In genomic region chr10:93475227-93475626, GRCh38 we compare ENCODE assay signal across 18 cellular contexts. TPM values are rescaled to one million over a fixed set of nuclear protein-coding genes. Genes with fewer than 3 reads are reported as not detected.
DNase-seq lines count a peak whose midpoint lies in the region; ATAC-seq, FAIRE-seq and TF ChIP-seq lines count a peak whose summit lies in the region.
"Had no signal": no experiment of that assay in that cellular context is flagged by ENCODE, and none has a peak within 500 bp of the region (broad histone marks: within the 10 kb centered on the region; RNA-seq: fewer than 3 reads in every experiment).

No MANE protein-coding gene starts in this region.

- no peak for DNase-seq in HCT116 (ENCODE audit: low read depth, low spot score)
- no peak for DNase-seq in SJSA1 (ENCODE audit: low read depth in 1 of 2, low spot score in 2 of 2)
- DNase-seq in keratinocyte (ENCODE audit: low read depth, low spot score) = no peak
- no peak for DNase-seq in smooth muscle cell (lab: John Stamatoyannopoulos, UW; ENCODE audit: unreplicated experiment)
- DNase-seq in endothelial cell (ENCODE audit: low spot score) = no peak
- DNase-seq in HuH-7 (ENCODE audit: low spot score) = no peak
- no peak for DNase-seq in activated effector memory CD4-positive, alpha-beta T cell treated with Interleukin-2 at 50 U/mL for 16 hours
- DNase-seq in germinal center (ENCODE audit: low spot score) = no peak
- DNase-seq: activated CD4-positive, alpha-beta memory T cell treated with anti-CD3 and anti-CD28 coated beads, Interleukin-2, amount 10 ng/mL, durations not matched to agents 7 days and 5 days; amniotic stem cell; GOT3; MM.1S; NCI-H2107; right lobe of liver had no signal

- H3K36me3 ChIP-seq in HCT116 (ENCODE audit: control insufficient read depth in 1 of 2, insufficient read depth in 2 of 2, low read length in 2 of 2) (peaks cover 0 to 38% of the 10 kb centered on the region in 2 experiments; a peak in 1 of 4 replicates), SJSA1 (peaks cover 75% of the 10 kb centered on the region), keratinocyte (ENCODE audit: control insufficient read depth in 2 of 2, extremely low read depth in 1 of 2, insufficient read depth in 2 of 2, low read length in 2 of 2) (peaks cover 12 to 36% of the 10 kb centered on the region in 2 experiments), smooth muscle cell (ENCODE audit: low read depth) (no peaks in the 10 kb centered on the region)
- H3K36me3 ChIP-seq: BLaER1 treated with 17β-estradiol and CSF1 and Interleukin-3, amounts not matched to agents 10 nM and 100 nM; right lobe of liver had no signal

- CTCF ChIA-PET in HCT116 (lab: Charles Lee) = interaction anchor here (1.0 to 2.1 kb wide), 4 partner anchors 8 to 99 kb away, joined by 3 to 7 read pairs (median 4); partner anchors contain the start of gene MYOF

- peaks cover 17% of the 10 kb centered on the region for H3F3A ChIP-seq in smooth muscle cell (ENCODE audit: low read depth)

- intact Hi-C loops in HCT116 (cut with micrococcal nuclease) = no loop called here

- FAIRE-seq in keratinocyte (lab: Jason Lieb, UNC) = peak; percentile 13
- FAIRE-seq: colon had no signal

- BruUV-seq in HCT116 (replicated peaks; lab: Mats Ljungman, UMichigan) = no TSS peak

- H3K4me1 ChIP-seq in HCT116 (ENCODE audit: control insufficient read depth in 1 of 2, insufficient read depth in 2 of 2, low read length in 2 of 2) (peaks cover 86 to 99% of the 10 kb centered on the region in 2 experiments), SJSA1 (replicated peaks) (peaks cover 93% of the 10 kb centered on the region), keratinocyte (ENCODE audit: control insufficient read depth, extremely low read depth, insufficient read depth, low read length) (peaks cover 87% of the 10 kb centered on the region), smooth muscle cell (ENCODE audit: low read depth) (peaks cover 26% of the 10 kb centered on the region)
- H3K4me1 ChIP-seq: right lobe of liver had no signal

- TF ChIP-seq POLR2A in HCT116 (IDR thresholded peaks at IDR 0.05; ENCODE audit: borderline replicate concordance, extremely low read depth, insufficient read depth, insufficient read length) = no peak

- H3K27ac Mint-ChIP-seq in endothelial cell (ENCODE audit: unreplicated experiment) = no peak overlapping the region
- H3K27ac Mint-ChIP-seq: activated CD4-positive, alpha-beta memory T cell treated with anti-CD3 and anti-CD28 coated beads, Interleukin-2, amount 10 ng/mL, durations not matched to agents 7 days and 5 days; activated T-helper 17 cell treated with anti-CD3 and anti-CD28 coated beads, Interleukin-2, amount 50 U/mL, for 72 hours had no signal

- H3K9ac ChIP-seq in HCT116 (ENCODE audit: low read length) (peak overlapping the region; percentile 69), keratinocyte (ENCODE audit: control insufficient read depth, extremely low read depth, insufficient read depth, low read length) (peak overlapping the region; percentile 73), smooth muscle cell (ENCODE audit: low read depth) (no peak overlapping the region)
- H3K9ac ChIP-seq: BLaER1 treated with 17β-estradiol and CSF1 and Interleukin-3, amounts not matched to agents 10 nM and 100 nM had no signal

- H3K9me1 ChIP-seq in keratinocyte (ENCODE audit: control insufficient read depth, extremely low read depth, insufficient read depth, low read length) = peaks cover 9% of the 10 kb centered on the region

- H3K4me2 ChIP-seq in HCT116 (ENCODE audit: low read length) (peak overlapping the region; percentile 65), keratinocyte (ENCODE audit: control insufficient read depth, extremely low read depth, insufficient read depth, low read depth, low read length) (peak overlapping the region; percentile 82), smooth muscle cell (no peak overlapping the region)

- dilution Hi-C loops in keratinocyte (cut with MboI; ENCODE audit: extremely low pct_ligation_motif_present, low sequenced_read_pairs) = no loop called here

- H3K27me3 Mint-ChIP-seq in endothelial cell (ENCODE audit: unreplicated experiment) = peaks cover 2% of the 10 kb centered on the region
- H3K27me3 Mint-ChIP-seq: activated CD4-positive, alpha-beta memory T cell treated with anti-CD3 and anti-CD28 coated beads, Interleukin-2, amount 10 ng/mL, durations not matched to agents 7 days and 5 days; activated T-helper 17 cell treated with anti-CD3 and anti-CD28 coated beads, Interleukin-2, amount 50 U/mL, for 72 hours had no signal

- peak overlapping the region in 1 of 2 experiments; percentile 32; a peak in 2 of 4 replicates for H3K4me3 ChIP-seq in HCT116 (replicated peaks in 1 of 2; ENCODE audit: low read depth in 1 of 2, low read length in 2 of 2)
- no peak overlapping the region for H3K4me3 ChIP-seq in SJSA1
- peak overlapping the region in 1 of 3 experiments; percentile 4 for H3K4me3 ChIP-seq in keratinocyte (ENCODE audit: control insufficient read depth in 2 of 3, extremely low read depth in 1 of 3, insufficient read depth in 2 of 3, low read depth in 1 of 3, low read length in 3 of 3)
- no peak overlapping the region for H3K4me3 ChIP-seq in smooth muscle cell
- H3K4me3 ChIP-seq: BLaER1 treated with 17β-estradiol and CSF1 and Interleukin-3, amounts not matched to agents 10 nM and 100 nM; right lobe of liver had no signal

- RAD21 ChIA-PET in HCT116 (lab: Charles Lee; ENCODE audit: low non-redundant PET in 1 of 2, low total read pairs in 2 of 2, uncharacterized antibody in 2 of 2, unreplicated experiment in 2 of 2) = interaction anchor here (0.8 to 1.1 kb wide), 2 partner anchors 9 to 10 kb away, joined by 3 read pairs; no protein-coding TSS in a partner anchor

- H3K27me3 ChIP-seq in HCT116 (ENCODE audit: insufficient read depth, low read length) (no peaks in the 10 kb centered on the region), SJSA1 (replicated peaks) (no peaks in the 10 kb centered on the region), keratinocyte (ENCODE audit: control insufficient read depth, extremely low read depth, insufficient read depth, low read length) (no peaks in the 10 kb centered on the region), smooth muscle cell (ENCODE audit: low read depth) (no peaks in the 10 kb centered on the region)
- H3K27me3 ChIP-seq: BLaER1 treated with 17β-estradiol and CSF1 and Interleukin-3, amounts not matched to agents 10 nM and 100 nM; right lobe of liver had no signal

- H3K9me3 Mint-ChIP-seq in endothelial cell (ENCODE audit: unreplicated experiment) = no peaks in the 10 kb centered on the region
- H3K9me3 Mint-ChIP-seq: activated T-helper 17 cell treated with anti-CD3 and anti-CD28 coated beads, Interleukin-2, amount 50 U/mL, for 72 hours; stimulated activated effector memory CD8-positive, alpha-beta T cell treated with anti-CD3 and anti-CD28 coated beads, Interleukin-12 subunit alpha, Interleukin-12 subunit beta, amount 100 ng/mL, for 72 hours had no signal

- H2AFZ ChIP-seq in HCT116 (ENCODE audit: low read depth, low read length, poor library complexity, severe bottlenecking) = no peak overlapping the region
- H2AFZ ChIP-seq in keratinocyte (ENCODE audit: control insufficient read depth, low read length) = no peak overlapping the region
- H2AFZ ChIP-seq in smooth muscle cell (ENCODE audit: low read depth) = no peak overlapping the region

- POLR2A ChIA-PET in HCT116 (lab: Charles Lee) = interaction anchor here (0.8 to 3.3 kb wide), 8 partner anchors 10 to 95 kb away, joined by 3 to 49 read pairs (median 10); no protein-coding TSS in a partner anchor

- no peaks in the 10 kb centered on the region for H3K9me2 ChIP-seq in HCT116 (ENCODE audit: insufficient read depth)

- ATAC-seq in HCT116 = no peak
- ATAC-seq: activated T-helper 17 cell treated with anti-CD3 and anti-CD28 coated beads, Interleukin-2, amount 50 U/mL, for 72 hours; right lobe of liver; stimulated activated effector memory CD8-positive, alpha-beta T cell treated with anti-CD3 and anti-CD28 coated beads, Interleukin-12 subunit alpha, Interleukin-12 subunit beta, amount 100 ng/mL, for 72 hours had no signal

- H3K9me3 ChIP-seq in HCT116 (ENCODE audit: control insufficient read depth in 1 of 2, insufficient read depth in 1 of 2, low read depth in 1 of 2, low read length in 2 of 2) (no peaks in the 10 kb centered on the region), SJSA1 (replicated peaks) (no peaks in the 10 kb centered on the region; the same call in 1 of the 2 replicates), keratinocyte (ENCODE audit: control insufficient read depth, low read depth, low read length) (no peaks in the 10 kb centered on the region), smooth muscle cell (replicated peaks; ENCODE audit: low read depth) (no peaks in the 10 kb centered on the region)
- H3K9me3 ChIP-seq: BLaER1 treated with 17β-estradiol and CSF1 and Interleukin-3, amounts not matched to agents 10 nM and 100 nM; right lobe of liver had no signal

- no peak overlapping the region for H3K4me3 Mint-ChIP-seq in endothelial cell (ENCODE audit: unreplicated experiment)
- H3K4me3 Mint-ChIP-seq: activated CD4-positive, alpha-beta memory T cell treated with anti-CD3 and anti-CD28 coated beads, Interleukin-2, amount 10 ng/mL, durations not matched to agents 7 days and 5 days; activated T-helper 17 cell treated with anti-CD3 and anti-CD28 coated beads, Interleukin-2, amount 50 U/mL, for 72 hours; stimulated activated effector memory CD8-positive, alpha-beta T cell treated with anti-CD3 and anti-CD28 coated beads, Interleukin-12 subunit alpha, Interleukin-12 subunit beta, amount 100 ng/mL, for 72 hours had no signal

- no peak for TF ChIP-seq RAD21 in HCT116 (IDR thresholded peaks at IDR 0.05; ENCODE audit: low read depth)

- peaks cover 2% of the 10 kb centered on the region for H3K4me1 Mint-ChIP-seq in endothelial cell (ENCODE audit: unreplicated experiment)

- H3K27ac ChIP-seq in HCT116 (ENCODE audit: low read depth, low read length) (peak overlapping the region; percentile 98), SJSA1 (peak overlapping the region; percentile 70), keratinocyte (ENCODE audit: control insufficient read depth, insufficient read depth, low read length) (peak overlapping the region; percentile 96), smooth muscle cell (ENCODE audit: low read depth) (peak overlapping the region; percentile 52)
- H3K27ac ChIP-seq: right lobe of liver had no signal

- TF ChIP-seq CTCF in HCT116 (IDR thresholded peaks at IDR 0.05 in 2 of 3, conservative IDR thresholded peaks at IDR 0.05 in 1 of 3; ENCODE audit: borderline replicate concordance in 1 of 3, insufficient read depth in 1 of 3, low read depth in 2 of 3, low read length in 2 of 3) = no peak
- no peak for TF ChIP-seq CTCF in keratinocyte (optimal IDR thresholded peaks at IDR 0.05 in 1 of 3, IDR thresholded peaks at IDR 0.05 in 1 of 3, conservative IDR thresholded peaks at IDR 0.05 in 1 of 3; ENCODE audit: extremely low read depth in 1 of 3, insufficient read depth in 2 of 3, low read length in 3 of 3)
- TF ChIP-seq CTCF in smooth muscle cell (IDR thresholded peaks at IDR 0.05; ENCODE audit: borderline replicate concordance, insufficient read depth, poor library complexity, severe bottlenecking) = no peak
- TF ChIP-seq CTCF in endothelial cell (IDR thresholded peaks at IDR 0.05; ENCODE audit: unreplicated experiment) = no peak

- H3K79me2 ChIP-seq in HCT116 (ENCODE audit: insufficient read depth, low read length) = peaks cover 87% of the 10 kb centered on the region
- peaks cover 76% of the 10 kb centered on the region for H3K79me2 ChIP-seq in keratinocyte (ENCODE audit: control insufficient read depth, insufficient read depth, low read length)
- peaks cover 91% of the 10 kb centered on the region for H3K79me2 ChIP-seq in smooth muscle cell (ENCODE audit: low read depth)

- WGBS in smooth muscle cell (ENCODE audit: low lambda C conversion rate) = 81% methylated on average over 2 of the region's 2 CpGs

- H4K20me1 ChIP-seq in HCT116 (ENCODE audit: insufficient read depth) (no peaks in the 10 kb centered on the region), keratinocyte (ENCODE audit: control insufficient read depth, extremely low read depth, insufficient read depth, low read length) (no peaks in the 10 kb centered on the region), smooth muscle cell (ENCODE audit: low read depth) (peaks cover 10% of the 10 kb centered on the region)

- H3K36me3 Mint-ChIP-seq in endothelial cell (ENCODE audit: low read depth, unreplicated experiment) = no peaks in the 10 kb centered on the region

RNA-seq across cellular contexts. Expression of gene MYOF, which starts 6.9 kb away (rescaled TPM):
- 250 TPM for total RNA-seq in HCT116 (2021; ENCODE audit: unreplicated experiment)
- 119 and 134 TPM in 2 replicates for polyA plus RNA-seq in HCT116 (2012)
- 198 and 300 TPM in 2 replicates for total RNA-seq in SJSA1 (2014; rRNA removed; shearing (Covaris generic))
- polyA plus RNA-seq in keratinocyte = 174 to 276 TPM (median 232 TPM) in 3 replicates
- polyA plus RNA-seq in keratinocyte (2011; ENCODE audit: low read depth) = 146 TPM
- polyA plus RNA-seq in keratinocyte (2011; cell fraction: cytosol; rRNA removed) = 192 and 235 TPM in 2 replicates
- polyA plus RNA-seq in keratinocyte (2011; cell fraction: nucleus; rRNA removed) = 583 and 631 TPM in 2 replicates
- polyA plus RNA-seq in keratinocyte (2012; ENCODE audit: low replicate concordance) = 83.5 and 285 TPM in 2 replicates
- polyA minus RNA-seq in keratinocyte = 141 to 248 TPM (median 172 TPM) in 3 replicates
- polyA minus RNA-seq in keratinocyte (2011; cell fraction: cytosol; rRNA and poly(A)+ RNA removed) = 189 TPM
- polyA minus RNA-seq in keratinocyte (2011; cell fraction: nucleus; rRNA and poly(A)+ RNA removed) = 354 and 681 TPM in 2 replicates
- 99.5 and 99.6 TPM in 2 replicates for total RNA-seq in smooth muscle cell
- polyA plus RNA-seq in smooth muscle cell = 29.6 and 45.1 TPM in 2 replicates
- 12.4 TPM for total RNA-seq in endothelial cell (ENCODE audit: unreplicated experiment)

RNA-seq across cellular contexts. Expression of gene CEP55, which starts 21.2 kb away (rescaled TPM):
- total RNA-seq in HCT116 (2021; ENCODE audit: unreplicated experiment) = 63.7 TPM
- 24.8 and 38.0 TPM in 2 replicates for polyA plus RNA-seq in HCT116 (2012)
- 149 and 198 TPM in 2 replicates for total RNA-seq in SJSA1 (2014; rRNA removed; shearing (Covaris generic))
- 3.2 to 25.4 TPM (median 17.7 TPM) in 3 replicates for polyA plus RNA-seq in keratinocyte
- 0.46 TPM for polyA plus RNA-seq in keratinocyte (2011; ENCODE audit: low read depth)
- 4.9 and 10.4 TPM in 2 replicates for polyA plus RNA-seq in keratinocyte (2011; cell fraction: cytosol; rRNA removed)
- polyA plus RNA-seq in keratinocyte (2011; cell fraction: nucleus; rRNA removed) = 2.4 and 3.3 TPM in 2 replicates
- 0.21 and 17.6 TPM in 2 replicates for polyA plus RNA-seq in keratinocyte (2012; ENCODE audit: low replicate concordance)
- 1.4 to 9.8 TPM (median 1.9 TPM) in 3 replicates for polyA minus RNA-seq in keratinocyte
- polyA minus RNA-seq in keratinocyte (2011; cell fraction: cytosol; rRNA and poly(A)+ RNA removed) = 2.1 TPM
- polyA minus RNA-seq in keratinocyte (2011; cell fraction: nucleus; rRNA and poly(A)+ RNA removed) = 0.95 and 2.1 TPM in 2 replicates
- 6.5 and 9.3 TPM in 2 replicates for total RNA-seq in smooth muscle cell
- polyA plus RNA-seq in smooth muscle cell = 5.4 and 6.8 TPM in 2 replicates
- total RNA-seq in endothelial cell (ENCODE audit: unreplicated experiment) = 3.5 TPM
